35 cellular contexts compared by ENCODE assay signal in the genomic region with DNA sequence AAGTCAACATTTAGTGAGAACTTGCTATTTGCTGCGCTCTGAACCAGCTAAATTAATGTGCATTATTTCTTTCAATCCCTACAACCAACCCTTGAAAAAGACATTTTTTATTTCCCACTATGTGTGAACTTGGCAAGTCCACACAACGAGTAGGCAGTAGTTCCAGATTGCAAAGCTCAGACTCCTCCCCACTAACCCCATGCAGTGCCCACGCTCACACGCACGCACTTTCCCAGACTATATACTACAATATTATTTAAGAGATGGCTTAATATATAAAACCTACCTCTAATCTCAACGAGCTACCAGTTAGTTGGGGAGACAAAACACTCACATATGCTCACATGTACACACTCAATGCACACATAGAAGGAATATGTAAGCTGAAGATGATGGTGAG.
"Had no signal": no experiment of that assay in that cellular context is flagged by ENCODE, and none has a peak within 500 bp of the region (broad histone marks: within the 10 kb centered on the region; RNA-seq: fewer than 3 reads in every experiment).

No MANE protein-coding gene starts in this region.

- H3K4me3 Mint-ChIP-seq: activated CD4-positive, alpha-beta memory T cell treated with anti-CD3 and anti-CD28 coated beads for 36 hours; activated CD4-positive, alpha-beta T cell treated with anti-CD3 and anti-CD28 coated beads, Interleukin-2, amount 10 ng/mL, durations not matched to agents 24 days and 14 days; activated CD8-positive, alpha-beta T cell treated with anti-CD3 and anti-CD28 coated beads for 36 hours; activated naive CD4-positive, alpha-beta T cell treated with anti-CD3 and anti-CD28 coated beads for 36 hours; activated naive CD8-positive, alpha-beta T cell treated with anti-CD3 and anti-CD28 coated beads for 36 hours; activated T-cell treated with anti-CD3 and anti-CD28 coated beads, Interleukin-2, amount 50 U/mL, for 4 hours; activated T-cell treated with anti-CD3 and anti-CD28 coated beads, Interleukin-2, amount 50 U/mL, for 72 hours; activated T-helper 1 cell treated with anti-CD3 and anti-CD28 coated beads, Interleukin-12 subunit alpha, Interleukin-12 subunit beta, Interleukin-2, Interleukin-4 antibody, amounts not matched to agents 30 ng/mL and 10 ng/mL and 1 ng/mL, durations not matched to agents 14 hours and 24 hours and 36 hours; activated T-helper 17 cell treated with anti-CD3 and anti-CD28 coated beads, Interleukin-2, amount 50 U/mL, for 72 hours; T-helper 1 cell treated with Interleukin-12 subunit alpha and Interleukin-12 subunit beta and Interleukin-4 antibody, amounts not matched to agents 30 μg/mL and 1 μg/mL, for 36 hours; T-helper 2 cell treated with Interferon-gamma antibody and Interleukin-4, amounts not matched to agents 5 μg/mL and 100 μg/mL, for 36 hours; WTC11 had no signal

- H3K9me3 ChIP-seq: adrenal gland, body of pancreas, breast epithelium had no signal

- H3K36me3 Mint-ChIP-seq: activated CD4-positive, alpha-beta memory T cell treated with anti-CD3 and anti-CD28 coated beads for 36 hours; activated naive CD4-positive, alpha-beta T cell treated with anti-CD3 and anti-CD28 coated beads, Interleukin-2, amount 50 U/mL, for 72 hours; activated naive CD8-positive, alpha-beta T cell treated with anti-CD3 and anti-CD28 coated beads for 36 hours; WTC11 had no signal

- H3K27ac ChIP-seq: adrenal gland, body of pancreas, brain microvascular endothelial cell, breast epithelium, WERI-Rb-1 had no signal

- H3K27ac Mint-ChIP-seq: activated CD4-positive, alpha-beta memory T cell treated with anti-CD3 and anti-CD28 coated beads for 36 hours; activated CD4-positive, alpha-beta T cell treated with anti-CD3 and anti-CD28 coated beads, Interleukin-2, amount 10 ng/mL, durations not matched to agents 24 days and 14 days; activated CD8-positive, alpha-beta T cell treated with anti-CD3 and anti-CD28 coated beads for 36 hours; activated naive CD4-positive, alpha-beta T cell treated with anti-CD3 and anti-CD28 coated beads for 36 hours; activated naive CD4-positive, alpha-beta T cell treated with anti-CD3 and anti-CD28 coated beads, Interleukin-2, amount 50 U/mL, for 72 hours; activated naive CD8-positive, alpha-beta T cell treated with anti-CD3 and anti-CD28 coated beads for 36 hours; activated T-cell treated with anti-CD3 and anti-CD28 coated beads, Interleukin-2, amount 50 U/mL, for 72 hours; activated T-helper 1 cell treated with anti-CD3 and anti-CD28 coated beads, Interleukin-12 subunit alpha, Interleukin-12 subunit beta, Interleukin-2, Interleukin-4 antibody, amounts not matched to agents 30 ng/mL and 10 ng/mL and 1 ng/mL, durations not matched to agents 14 hours and 24 hours and 36 hours; activated T-helper 17 cell treated with anti-CD3 and anti-CD28 coated beads, Interleukin-2, amount 50 U/mL, for 72 hours; T-helper 1 cell treated with Interleukin-12 subunit alpha and Interleukin-12 subunit beta and Interleukin-4 antibody, amounts not matched to agents 30 μg/mL and 1 μg/mL, for 36 hours; T-helper 2 cell treated with Interferon-gamma antibody and Interleukin-4, amounts not matched to agents 5 μg/mL and 100 μg/mL, for 36 hours; WTC11 had no signal

- DNase-seq: activated CD4-positive, alpha-beta memory T cell treated with anti-CD3 and anti-CD28 coated beads for 36 hours; activated CD4-positive, alpha-beta T cell treated with anti-CD3 and anti-CD28 coated beads for 4 hours; activated CD4-positive, alpha-beta T cell treated with anti-CD3 and anti-CD28 coated beads, Interleukin-2, amount 10 ng/mL, durations not matched to agents 24 days and 14 days; activated CD4-positive, alpha-beta T cell treated with anti-CD3 and anti-CD28 coated beads, Interleukin-2, amount 50 U/mL, for 1 hour; activated CD4-positive, alpha-beta T cell treated with anti-CD3 and anti-CD28 coated beads, Interleukin-2, amount 50 U/mL, for 4 hours; activated CD4-positive, CD25-positive, alpha-beta regulatory T cell treated with anti-CD3 and anti-CD28 coated beads, Interleukin-2, amount 50 U/mL, for 72 hours; activated CD8-positive, alpha-beta memory T cell treated with anti-CD3 and anti-CD28 coated beads, Interleukin-2, amount 50 U/mL, for 4 hours; activated CD8-positive, alpha-beta T cell treated with anti-CD3 and anti-CD28 coated beads for 36 hours; activated effector memory CD4-positive, alpha-beta T cell treated with anti-CD3 and anti-CD28 coated beads, Interleukin-2, amount 50 U/mL, for 16 hours; activated gamma-delta T cell treated with Interleukin-2 at 50 U/mL for 16 hours; activated naive CD4-positive, alpha-beta T cell; activated naive CD4-positive, alpha-beta T cell treated with anti-CD3 and anti-CD28 coated beads for 36 hours; activated naive CD4-positive, alpha-beta T cell treated with anti-CD3 and anti-CD28 coated beads, Interleukin-2, amount 50 U/mL, for 16 hours; activated naive CD8-positive, alpha-beta T cell treated with anti-CD3 and anti-CD28 coated beads for 36 hours; activated T-cell treated with anti-CD3 and anti-CD28 coated beads for 4 hours; activated T-cell treated with anti-CD3 and anti-CD28 coated beads, Interleukin-2, amount 50 U/mL, for 1 hour; activated T-cell treated with anti-CD3 and anti-CD28 coated beads, Interleukin-2, amount 50 U/mL, for 4 hours; activated T-cell treated with anti-CD3 and anti-CD28 coated beads, Interleukin-2, amount 50 U/mL, for 72 hours; adrenal gland; amniotic stem cell; aorta; body of pancreas; brain microvascular endothelial cell; central memory CD4-positive, alpha-beta T cell; T-helper 1 cell; T-helper 2 cell; T-helper 9 cell; WERI-Rb-1 had no signal

- H3K27me3 Mint-ChIP-seq: activated CD4-positive, alpha-beta T cell treated with anti-CD3 and anti-CD28 coated beads, Interleukin-2, amount 10 ng/mL, durations not matched to agents 24 days and 14 days had no signal

- ATAC-seq: activated CD8-positive, alpha-beta T cell treated with anti-CD3 and anti-CD28 coated beads for 36 hours; activated naive CD4-positive, alpha-beta T cell treated with anti-CD3 and anti-CD28 coated beads, Interleukin-2, amount 50 U/mL, for 72 hours; activated T-cell treated with anti-CD3 and anti-CD28 coated beads, Interleukin-2, amount 50 U/mL, for 4 hours; activated T-cell treated with anti-CD3 and anti-CD28 coated beads, Interleukin-2, amount 50 U/mL, for 72 hours; activated T-helper 17 cell treated with anti-CD3 and anti-CD28 coated beads, Interleukin-2, amount 50 U/mL, for 72 hours; body of pancreas; WTC11 had no signal

- H3K4me1 Mint-ChIP-seq: activated CD4-positive, alpha-beta T cell treated with anti-CD3 and anti-CD28 coated beads, Interleukin-2, amount 10 ng/mL, durations not matched to agents 24 days and 14 days; activated naive CD8-positive, alpha-beta T cell treated with anti-CD3 and anti-CD28 coated beads for 36 hours; activated T-helper 17 cell treated with anti-CD3 and anti-CD28 coated beads, Interleukin-2, amount 50 U/mL, for 72 hours; WTC11 had no signal

- H3K4me1 ChIP-seq: adrenal gland, body of pancreas, breast epithelium had no signal

- H3K27me3 ChIP-seq: adrenal gland, body of pancreas, brain microvascular endothelial cell, breast epithelium had no signal

- H3K9me3 Mint-ChIP-seq: activated CD4-positive, alpha-beta memory T cell treated with anti-CD3 and anti-CD28 coated beads for 36 hours; activated CD4-positive, alpha-beta T cell treated with anti-CD3 and anti-CD28 coated beads, Interleukin-2, amount 10 ng/mL, durations not matched to agents 24 days and 14 days; activated CD8-positive, alpha-beta T cell treated with anti-CD3 and anti-CD28 coated beads for 36 hours; activated naive CD4-positive, alpha-beta T cell treated with anti-CD3 and anti-CD28 coated beads for 36 hours; activated naive CD4-positive, alpha-beta T cell treated with anti-CD3 and anti-CD28 coated beads, Interleukin-2, amount 50 U/mL, for 72 hours; activated naive CD8-positive, alpha-beta T cell treated with anti-CD3 and anti-CD28 coated beads for 36 hours; activated T-cell treated with anti-CD3 and anti-CD28 coated beads, Interleukin-2, amount 50 U/mL, for 4 hours; activated T-cell treated with anti-CD3 and anti-CD28 coated beads, Interleukin-2, amount 50 U/mL, for 72 hours; activated T-helper 1 cell treated with anti-CD3 and anti-CD28 coated beads, Interleukin-12 subunit alpha, Interleukin-12 subunit beta, Interleukin-2, Interleukin-4 antibody, amounts not matched to agents 30 ng/mL and 10 ng/mL and 1 ng/mL, durations not matched to agents 14 hours and 24 hours and 36 hours; activated T-helper 17 cell treated with anti-CD3 and anti-CD28 coated beads, Interleukin-2, amount 50 U/mL, for 72 hours; T-helper 1 cell treated with Interleukin-12 subunit alpha and Interleukin-12 subunit beta and Interleukin-4 antibody, amounts not matched to agents 30 μg/mL and 1 μg/mL, for 36 hours; T-helper 2 cell treated with Interferon-gamma antibody and Interleukin-4, amounts not matched to agents 5 μg/mL and 100 μg/mL, for 36 hours; WTC11 had no signal
